9 cellular contexts compared by ENCODE assay signal in the genomic region with DNA sequence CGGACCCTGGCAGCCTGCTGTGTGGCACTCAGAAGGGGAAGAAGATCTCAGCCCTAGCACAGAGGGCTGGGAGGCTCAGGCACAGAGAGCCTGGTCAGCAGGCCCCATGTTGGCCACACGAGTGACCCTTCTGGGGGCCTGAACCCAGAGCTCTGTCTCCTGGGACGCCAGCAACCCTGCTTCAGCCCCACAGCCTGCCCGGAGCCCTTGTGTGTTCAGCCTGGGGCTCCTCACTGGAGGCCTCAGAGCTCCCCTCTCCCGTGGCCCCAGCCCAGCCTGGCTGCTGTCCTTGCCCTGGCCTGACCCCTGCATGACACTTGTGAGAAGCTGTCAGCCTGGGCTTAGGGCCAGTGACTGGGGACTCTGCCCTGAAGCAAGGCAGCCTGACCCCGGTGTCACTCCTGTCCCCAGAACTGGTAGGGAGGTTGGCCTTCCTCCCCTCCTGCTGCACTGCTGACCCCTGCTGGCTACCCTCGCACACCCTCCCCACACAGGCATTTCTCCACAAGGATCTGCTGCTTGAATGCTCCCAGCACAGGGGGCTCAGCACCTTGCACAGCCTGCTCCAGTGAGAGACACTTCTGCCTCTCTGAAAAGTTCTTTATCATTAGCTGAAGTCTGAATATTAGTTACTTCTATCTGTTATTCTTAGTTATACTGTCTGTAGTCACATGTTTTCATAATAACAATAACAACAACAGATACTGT. TPM values are rescaled to one million over a fixed set of nuclear protein-coding genes. Genes with fewer than 3 reads are reported as not detected.
A peak's percentile ranks its signal among the peaks of the same experiment; 100 is the strongest.
DNase-seq lines count a peak whose midpoint lies in the region; ATAC-seq and TF ChIP-seq lines count a peak whose summit lies in the region.
"Had no signal": no experiment of that assay in that cellular context is flagged by ENCODE, and none has a peak within 500 bp of the region (broad histone marks: within the 10 kb centered on the region; RNA-seq: fewer than 3 reads in every experiment).

No MANE protein-coding gene starts in this region.

- peak; percentile 74 for DNase-seq in DMS79 treated with DMSO at 0.1 percent for 48 hours (lab: John Stamatoyannopoulos, UW)
- peak; percentile 71 for DNase-seq in KBM-7
- peak; percentile 60 for DNase-seq in SK-MEL-5 (ENCODE audit: low read depth, low spot score)
- peak; percentile 74 to 81 (median 78) for DNase-seq in body of pancreas
- peak; percentile 59 for DNase-seq in kidney tubule cell (ENCODE audit: low spot score)
- DNase-seq in stimulated activated CD4-positive, alpha-beta T cell treated with anti-CD3 and anti-CD28 coated beads, TNF-alpha, amount 100 ng/mL, for 24 hours (ENCODE audit: low read depth in 3 of 3) = peak in 2 of 3 experiments; percentile 15 to 40

- H3K4me1 ChIP-seq in body of pancreas = peaks cover 9% of the 10 kb centered on the region

- H3K9me3 ChIP-seq in body of pancreas = no peaks in the 10 kb centered on the region

- WGBS in body of pancreas, 2 donors = 19 to 41% methylated on average over 4 to 7 of the region's 7 CpGs

- no peaks in the 10 kb centered on the region for H3K36me3 ChIP-seq in body of pancreas (replicated peaks in 1 of 2; ENCODE audit: insufficient read depth in 1 of 2, low read depth in 2 of 2)

- no peak overlapping the region for H3K27ac ChIP-seq in body of pancreas

- peak; percentile 83 for ATAC-seq in body of pancreas
- no peak for ATAC-seq in GM18858 (IDR thresholded peaks at IDR 0.05; ENCODE audit: unreplicated experiment)
- ATAC-seq in HG03460 (IDR thresholded peaks at IDR 0.05; ENCODE audit: unreplicated experiment) = no peak

- in situ Hi-C loops in KBM-7 (cut with MboI; ENCODE audit: low pct_unique_long_range_greater_than_20kb, low sequenced_read_pairs) = no loop called here
- in situ Hi-C loops in SK-MEL-5 (cut with HindIII; ENCODE audit: low pct_unique_long_range_greater_than_20kb, low sequenced_read_pairs) = no loop called here

- TF ChIP-seq CTCF in body of pancreas (IDR thresholded peaks at IDR 0.05) = peak; percentile 44 to 94 (median 80)

- intact Hi-C loops in body of pancreas (cut with DNase I) = loop anchor here (10.0 kb wide), 1 partner anchor 177 kb away; a partner anchor contains a TSS

- no peak overlapping the region for H3K4me3 ChIP-seq in body of pancreas

- no peak for TF ChIP-seq POLR2A in body of pancreas (IDR thresholded peaks at IDR 0.05)

- no peaks in the 10 kb centered on the region for H3K27me3 ChIP-seq in body of pancreas

RNA-seq across cellular contexts. Expression of a gene that starts 15.4 kb away (rescaled TPM):
- not detected in 2 replicates for total RNA-seq in SK-MEL-5 (2014; rRNA removed; shearing (Covaris generic))
- not detected in 2 replicates for polyA plus RNA-seq in SK-MEL-5 (2015; cell fraction: cytosol; rRNA removed)
- polyA plus RNA-seq in SK-MEL-5 (2015; cell fraction: nucleus; rRNA removed) = not detected in 2 replicates
- not detected for total RNA-seq in body of pancreas
- total RNA-seq: T-helper 2 cell treated with Interferon-gamma antibody and Interleukin-4, amounts not matched to agents 100 ng/mL and 5 ng/mL, for 36 hours had no signal

RNA-seq across cellular contexts. Expression of a gene that starts 26.9 kb away (rescaled TPM):
- total RNA-seq in SK-MEL-5 (2014; rRNA removed; shearing (Covaris generic)) = 40.0 and 54.6 TPM in 2 replicates
- 46.1 and 49.9 TPM in 2 replicates for polyA plus RNA-seq in SK-MEL-5 (2015; cell fraction: cytosol; rRNA removed)
- polyA plus RNA-seq in SK-MEL-5 (2015; cell fraction: nucleus; rRNA removed) = 126 and 146 TPM in 2 replicates
- 10 to 100 TPM; 32.7 to 48.8 TPM for total RNA-seq in body of pancreas

RNA-seq across cellular contexts. Expression of a gene that starts 41.7 kb away (rescaled TPM):
- total RNA-seq in SK-MEL-5 (2014; rRNA removed; shearing (Covaris generic)) = not detected in 2 replicates
- polyA plus RNA-seq in SK-MEL-5 (2015; cell fraction: cytosol; rRNA removed) = not detected in 2 replicates
- not detected in 2 replicates for polyA plus RNA-seq in SK-MEL-5 (2015; cell fraction: nucleus; rRNA removed)
- not detected for total RNA-seq in body of pancreas
- total RNA-seq: T-helper 2 cell treated with Interferon-gamma antibody and Interleukin-4, amounts not matched to agents 100 ng/mL and 5 ng/mL, for 36 hours had no signal

RNA-seq across cellular contexts. Expression of a gene that starts 50.6 kb away (rescaled TPM):
- 36.1 and 40.1 TPM in 2 replicates for total RNA-seq in SK-MEL-5 (2014; rRNA removed; shearing (Covaris generic))
- 31.1 and 32.0 TPM in 2 replicates for polyA plus RNA-seq in SK-MEL-5 (2015; cell fraction: cytosol; rRNA removed)
- 41.3 and 53.5 TPM in 2 replicates for polyA plus RNA-seq in SK-MEL-5 (2015; cell fraction: nucleus; rRNA removed)
- 10 to 100 TPM in 1 of 2 donors, 1 to 10 TPM in 1; 4.0 to 17.6 TPM for total RNA-seq in body of pancreas

Comparison
In these comparisons a context has a peak if more than half of its experiments do, and no peak if none do; other contexts are left out.
1. DNase-seq: peak in every context shown above with its lines; median percentile 78 in body of pancreas; 74 in DMS79 treated with DMSO at 0.1 percent for 48 hours; 71 in KBM-7; 60 in SK-MEL-5; 59 in kidney tubule cell; 28 in stimulated activated CD4-positive, alpha-beta T cell treated with anti-CD3 and anti-CD28 coated beads, TNF-alpha, amount 100 ng/mL, for 24 hours.